8 cellular contexts compared by ENCODE assay signal in the genomic region with DNA sequence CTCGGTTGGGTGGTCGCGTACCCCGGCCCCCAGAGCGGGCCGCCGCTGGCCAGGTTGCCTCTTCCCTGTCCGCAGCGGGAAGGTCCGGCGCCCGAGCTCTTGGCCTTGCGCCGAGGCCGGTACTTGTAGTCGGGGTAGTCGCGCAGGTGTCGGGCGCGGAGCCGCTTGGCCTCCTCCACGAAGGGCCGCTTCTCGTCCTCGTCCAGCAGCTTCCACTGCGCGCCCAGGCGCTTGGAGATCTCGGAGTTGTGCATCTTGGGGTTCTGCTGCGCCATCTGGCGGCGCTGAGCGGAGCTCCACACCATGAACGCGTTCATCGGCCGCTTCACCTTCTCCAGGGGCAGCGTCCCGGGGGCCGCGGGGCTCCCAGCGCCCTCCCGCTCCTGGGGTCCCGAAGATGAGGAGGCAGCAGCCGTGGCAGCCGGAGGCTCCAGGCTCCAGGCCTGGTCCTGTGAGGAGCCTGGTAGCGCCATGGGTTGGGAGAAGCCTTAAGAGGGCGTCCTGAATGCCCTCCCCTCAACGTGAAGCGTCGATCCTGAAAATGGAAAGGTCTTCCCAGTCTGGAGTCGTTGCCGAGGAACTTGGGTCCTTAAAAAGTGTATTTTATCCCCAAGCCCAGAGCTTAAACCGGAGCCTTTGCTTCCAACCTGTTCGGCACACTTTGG. TPM values are rescaled to one million over a fixed set of nuclear protein-coding genes. Genes with fewer than 3 reads are reported as not detected.
DNase-seq lines count a peak whose midpoint lies in the region; ATAC-seq and TF ChIP-seq lines count a peak whose summit lies in the region.

No MANE protein-coding gene starts in this region.

- H3K4me3 ChIP-seq in Peyer's patch (peak overlapping the region in 3 of 4 donors; percentile 4 to 47 (median 38)), neuronal stem cell (ENCODE audit: low read length in 2 of 2) (peak overlapping the region in 1 of 2 donors; percentile 37), suprapubic skin (peak overlapping the region; percentile 59)

- TF ChIP-seq EP300 in suprapubic skin (IDR thresholded peaks at IDR 0.05) = no peak

- no peaks in the 10 kb centered on the region for H3K9me3 Mint-ChIP-seq in activated naive CD8-positive, alpha-beta T cell treated with anti-CD3 and anti-CD28 coated beads, Interleukin-2, amount 50 U/mL, for 24 hours
- H3K9me3 Mint-ChIP-seq in glutamatergic neuron (ENCODE audit: unreplicated experiment) = peaks cover 4% of the 10 kb centered on the region

- no peak overlapping the region for H2AFZ ChIP-seq in neuronal stem cell (ENCODE audit: low read length)

- no peaks in the 10 kb centered on the region for H3K9me3 ChIP-seq in Peyer's patch
- no peaks in the 10 kb centered on the region for H3K9me3 ChIP-seq in neuronal stem cell (replicated peaks in 1 of 2; ENCODE audit: control insufficient read depth in 2 of 2, insufficient read depth in 1 of 2, low read depth in 1 of 2, low read length in 2 of 2)
- no peaks in the 10 kb centered on the region for H3K9me3 ChIP-seq in suprapubic skin

- ATAC-seq in activated naive CD8-positive, alpha-beta T cell treated with anti-CD3 and anti-CD28 coated beads, Interleukin-2, amount 50 U/mL, for 24 hours = peak; percentile 70
- ATAC-seq in GM19397 (IDR thresholded peaks at IDR 0.05; ENCODE audit: unreplicated experiment) = no peak
- no peak for ATAC-seq in HG03571 (IDR thresholded peaks at IDR 0.05; ENCODE audit: unreplicated experiment)

- H3K27ac Mint-ChIP-seq in activated naive CD8-positive, alpha-beta T cell treated with anti-CD3 and anti-CD28 coated beads, Interleukin-2, amount 50 U/mL, for 24 hours = no peak overlapping the region
- peak overlapping the region; percentile 12 for H3K27ac Mint-ChIP-seq in glutamatergic neuron (ENCODE audit: unreplicated experiment)

- H3K18ac ChIP-seq in neuronal stem cell (ENCODE audit: low read length) = peak overlapping the region; percentile 94

- H3K4me1 ChIP-seq in Peyer's patch = peaks cover 0 to 19% (median 1%) of the 10 kb centered on the region in 4 donors
- peaks cover 13 to 37% of the 10 kb centered on the region in 2 donors for H3K4me1 ChIP-seq in neuronal stem cell (ENCODE audit: control insufficient read depth in 2 of 2, insufficient read depth in 1 of 2, low read depth in 1 of 2, low read length in 2 of 2)
- H3K4me1 ChIP-seq in suprapubic skin = peaks cover 67% of the 10 kb centered on the region

- peak overlapping the region; percentile 90 for H2BK15ac ChIP-seq in neuronal stem cell (ENCODE audit: low read length)

- H2BK5ac ChIP-seq in neuronal stem cell (ENCODE audit: low read length) = peak overlapping the region; percentile 50

- peak overlapping the region; percentile 63 for H2BK120ac ChIP-seq in neuronal stem cell (ENCODE audit: low read depth, low read length)

- no peak overlapping the region for H4K8ac ChIP-seq in neuronal stem cell (ENCODE audit: low read depth, low read length)

- TF ChIP-seq CTCF in Peyer's patch (IDR thresholded peaks at IDR 0.05) (peak; percentile 65 to 89 (median 81)), glutamatergic neuron (IDR thresholded peaks at IDR 0.05; ENCODE audit: partially characterized antibody, unreplicated experiment) (peak; percentile 83), suprapubic skin (IDR thresholded peaks at IDR 0.05) (peak; percentile 76 to 89)

- H3K36me3 Mint-ChIP-seq in activated naive CD8-positive, alpha-beta T cell treated with anti-CD3 and anti-CD28 coated beads, Interleukin-2, amount 50 U/mL, for 24 hours (ENCODE audit: low read depth) = peaks cover 32% of the 10 kb centered on the region
- H3K36me3 Mint-ChIP-seq in glutamatergic neuron (ENCODE audit: unreplicated experiment) = no peaks in the 10 kb centered on the region

- TF ChIP-seq POLR2A in Peyer's patch (IDR thresholded peaks at IDR 0.05) = no peak
- no peak for TF ChIP-seq POLR2A in suprapubic skin (IDR thresholded peaks at IDR 0.05)

- peak overlapping the region; percentile 86 for H3K9ac ChIP-seq in neuronal stem cell (ENCODE audit: low read depth, low read length, poor library complexity)

- DNase-seq in GM04504 (ENCODE audit: low read depth) (peak; percentile 60), Peyer's patch (peak; percentile 69 to 89 (median 88)), glutamatergic neuron (peak; percentile 87), neuronal stem cell (ENCODE audit: low spot score) (peak; percentile 87), suprapubic skin (ENCODE audit: low spot score in 2 of 2) (peak; percentile 91 to 92)
- DNase-seq in activated naive CD8-positive, alpha-beta T cell treated with anti-CD3 and anti-CD28 coated beads, Interleukin-2, amount 50 U/mL, for 24 hours = peak; percentile 67

- peak overlapping the region; percentile 59 for H3K4me2 ChIP-seq in neuronal stem cell (ENCODE audit: insufficient read depth, low read length, poor library complexity, severe bottlenecking)

- H4K91ac ChIP-seq in neuronal stem cell (ENCODE audit: low read depth, low read length, poor library complexity) = peak overlapping the region; percentile 73

- H2AK5ac ChIP-seq in neuronal stem cell (ENCODE audit: low read depth, low read length) = peak overlapping the region; percentile 99

- H3K14ac ChIP-seq in neuronal stem cell (ENCODE audit: low read length) = no peak overlapping the region

- H3K27ac ChIP-seq in Peyer's patch (peak overlapping the region in 3 of 4 donors; percentile 17 to 49 (median 42)), neuronal stem cell (replicated peaks; ENCODE audit: low read length) (peak overlapping the region; percentile 95), suprapubic skin (peak overlapping the region; percentile 79)

- peaks cover 3% of the 10 kb centered on the region for H3K79me1 ChIP-seq in neuronal stem cell (ENCODE audit: low read depth, low read length)

- peak overlapping the region; percentile 75 for H3K23ac ChIP-seq in neuronal stem cell (ENCODE audit: low read depth, low read length, poor library complexity)

- peak overlapping the region; percentile 30 for H3K4ac ChIP-seq in neuronal stem cell (ENCODE audit: low read length)

- H2BK12ac ChIP-seq in neuronal stem cell (ENCODE audit: low read length) = peak overlapping the region; percentile 24

- H3K27me3 ChIP-seq in Peyer's patch (no peaks in the 10 kb centered on the region), neuronal stem cell (ENCODE audit: control insufficient read depth in 3 of 3, insufficient read depth in 3 of 3, low read depth in 1 of 3, low read length in 3 of 3) (no peaks in the 10 kb centered on the region), suprapubic skin (no peaks in the 10 kb centered on the region)

- H3K4me3 Mint-ChIP-seq in activated naive CD8-positive, alpha-beta T cell treated with anti-CD3 and anti-CD28 coated beads, Interleukin-2, amount 50 U/mL, for 24 hours = no peak overlapping the region
- H3K4me3 Mint-ChIP-seq in glutamatergic neuron (ENCODE audit: unreplicated experiment) = no peak overlapping the region

- H3K36me3 ChIP-seq in Peyer's patch (peaks cover 0 to 47% (median 0%) of the 10 kb centered on the region in 3 donors), neuronal stem cell (replicated peaks in 1 of 2; ENCODE audit: control insufficient read depth in 2 of 2, insufficient read depth in 2 of 2, low read length in 2 of 2) (peaks cover 49 to 87% of the 10 kb centered on the region in 2 donors), suprapubic skin (peaks cover 40% of the 10 kb centered on the region)

- H3K27me3 Mint-ChIP-seq in activated naive CD8-positive, alpha-beta T cell treated with anti-CD3 and anti-CD28 coated beads, Interleukin-2, amount 50 U/mL, for 24 hours = no peaks in the 10 kb centered on the region
- peaks cover 10% of the 10 kb centered on the region for H3K27me3 Mint-ChIP-seq in glutamatergic neuron (ENCODE audit: unreplicated experiment)

- WGBS in neuronal stem cell (ENCODE audit: extremely low coverage in 2 of 2, insufficient read length in 2 of 2, insufficient replicate concordance in 1 of 2), 2 donors = no CpG with 5 or more reads among the region's 56 CpGs
- WGBS in suprapubic skin = 13% methylated on average over 22 of the region's 56 CpGs

- H3K4me1 Mint-ChIP-seq in activated naive CD8-positive, alpha-beta T cell treated with anti-CD3 and anti-CD28 coated beads, Interleukin-2, amount 50 U/mL, for 24 hours = peaks cover 19% of the 10 kb centered on the region
- peaks cover 12% of the 10 kb centered on the region for H3K4me1 Mint-ChIP-seq in glutamatergic neuron (ENCODE audit: low read depth, unreplicated experiment)

RNA-seq across cellular contexts. Expression of gene SOX15, which starts 0.6 kb away (rescaled TPM):
- 1 to 10 TPM in 3 of 4 donors, not detected in 1; 1.9 to 2.7 (median 2.4) TPM for total RNA-seq in Peyer's patch
- 1.7 TPM for total RNA-seq in glutamatergic neuron (ENCODE audit: unreplicated experiment)
- polyA plus RNA-seq in neuronal stem cell (2013, experiment 1 of 2) = 10.1 TPM
- polyA plus RNA-seq in neuronal stem cell (2013, experiment 2 of 2) = 9.9 TPM
- total RNA-seq in suprapubic skin = 100 to 1,000 TPM in 2 of 4 donors, 10 to 100 TPM in 2; 68.0 to 140 (median 102) TPM

RNA-seq across cellular contexts. Expression of gene MPDU1, which starts 5.7 kb away (rescaled TPM):
- 100 to 1,000 TPM in 3 of 4 donors, 10 to 100 TPM in 1; 37.1 to 236 (median 125) TPM for total RNA-seq in Peyer's patch
- total RNA-seq in glutamatergic neuron (ENCODE audit: unreplicated experiment) = 60.2 TPM
- polyA plus RNA-seq in neuronal stem cell (2013, experiment 1 of 2) = 99.7 TPM
- 99.4 TPM for polyA plus RNA-seq in neuronal stem cell (2013, experiment 2 of 2)
- total RNA-seq in suprapubic skin = 100 to 1,000 TPM in 1 of 4 donors, 10 to 100 TPM in 3; 54.3 to 104 (median 86.3) TPM

RNA-seq across cellular contexts. Expression of gene CD68, which starts 9.9 kb away (rescaled TPM):
- 100 to 1,000 TPM in 3 of 4 donors, 10 to 100 TPM in 1; 42.1 to 149 (median 124) TPM for total RNA-seq in Peyer's patch
- not detected for total RNA-seq in glutamatergic neuron (ENCODE audit: unreplicated experiment)
- 0.13 TPM for polyA plus RNA-seq in neuronal stem cell (2013, experiment 1 of 2)
- polyA plus RNA-seq in neuronal stem cell (2013, experiment 2 of 2) = 0.15 TPM
- 10 to 100 TPM in 1 of 4 donors, 1 to 10 TPM in 3; 5.0 to 13.2 (median 9.6) TPM for total RNA-seq in suprapubic skin

RNA-seq across cellular contexts. Expression of gene FXR2, which starts 25.4 kb away (rescaled TPM):
- total RNA-seq in Peyer's patch = 10 to 100 TPM; 28.8 to 38.1 (median 30.4) TPM
- 108 TPM for total RNA-seq in glutamatergic neuron (ENCODE audit: unreplicated experiment)
- 51.8 TPM for polyA plus RNA-seq in neuronal stem cell (2013, experiment 1 of 2)
- 52.7 TPM for polyA plus RNA-seq in neuronal stem cell (2013, experiment 2 of 2)
- 10 to 100 TPM; 21.0 to 25.6 (median 22.5) TPM for total RNA-seq in suprapubic skin

RNA-seq across cellular contexts. Expression of gene SENP3, which starts 27.6 kb away (rescaled TPM):
- total RNA-seq in Peyer's patch = 10 to 100 TPM; 31.4 to 47.7 (median 43.7) TPM
- total RNA-seq in glutamatergic neuron (ENCODE audit: unreplicated experiment) = 66.4 TPM
- polyA plus RNA-seq in neuronal stem cell (2013, experiment 1 of 2) = 34.1 TPM
- polyA plus RNA-seq in neuronal stem cell (2013, experiment 2 of 2) = 35.5 TPM
- 10 to 100 TPM; 40.2 to 53.5 (median 51.6) TPM for total RNA-seq in suprapubic skin

Comparison
In these comparisons a context has a peak if more than half of its experiments do, and no peak if none do; other contexts are left out.
1. H3K27ac ChIP-seq: peak in every context shown above with its lines; median percentile 95 in neuronal stem cell; 79 in suprapubic skin; 42 in Peyer's patch.
2. RNA of gene SOX15, which starts 0.6 kb away (total RNA-seq): 68.0 to 140 TPM in suprapubic skin; 1.9 to 2.7 TPM in Peyer's patch and 1.7 TPM in glutamatergic neuron (single experiment); every median in the first group is over 10 times any median in the second.
3. Peak in every context shown above with its lines, with median percentiles within 50 percentile points of each other: DNase-seq and CTCF ChIP-seq.